Comparison of ENCODE assay signal across 8 cellular contexts in genomic region chrX:154378799-154379568, GRCh38.
A peak's percentile ranks its signal among the peaks of the same experiment; 100 is the strongest.
DNase-seq lines count a peak whose midpoint lies in the region; ATAC-seq and TF ChIP-seq lines count a peak whose summit lies in the region.

EMD (plus strand) TSS chrX:154379295; CDS start chrX:154379485, 190 bp downstream.

- TF ChIP-seq CTCF in AG04449 (IDR thresholded peaks at IDR 0.05; ENCODE audit: insufficient read depth, low read length, missing control alignments): no peak

- peak; percentile 82 for DNase-seq in AG04449 (ENCODE audit: low read depth, low spot score)
- DNase-seq in NCI-H345 (lab: John Stamatoyannopoulos, UW): peak; percentile 100
- DNase-seq in activated CD4-positive, CD25-positive, alpha-beta regulatory T cell (lab: John Stamatoyannopoulos, UW): peak; percentile 98 to 100 (median 100)
- peak; percentile 97 for DNase-seq in central memory CD4-positive, alpha-beta T cell
- DNase-seq in iris pigment epithelial cell (ENCODE audit: low read depth): peak; percentile 97
- DNase-seq in stimulated activated CD4-positive, alpha-beta T cell treated with anti-CD3 and anti-CD28 coated beads, Interleukin-12 subunit alpha, Interleukin-12 subunit beta, amount 100 ng/mL, for 24 hours (ENCODE audit: low read depth in 2 of 2): peak; percentile 90 to 92

- POLR2A ChIA-PET in AG04449 (lab: Yijun Ruan, JAX): interaction anchor here (1.0 to 1.5 kb wide), 2 partner anchors 8 to 30 kb away, joined by 4 to 12 read pairs; no protein-coding TSS in a partner anchor

- ATAC-seq in GM18909 (IDR thresholded peaks at IDR 0.05; ENCODE audit: poor library complexity, unreplicated experiment): peak; percentile 82
- ATAC-seq in HG03175 (IDR thresholded peaks at IDR 0.05; ENCODE audit: unreplicated experiment): peak; percentile 81

- CTCF ChIA-PET in AG04449 (lab: Yijun Ruan, JAX): no interaction called here

- H3K4me3 ChIP-seq in AG04449 (ENCODE audit: low read depth, low read length): peak within 1 kb of the TSS; percentile 71

Comparison
In these comparisons a context has a peak if more than half of its experiments do, and no peak if none do; other contexts are left out.
1. Peak in every context shown above with its lines: DNase-seq, ATAC-seq and H3K4me3 ChIP-seq.